2 cellular contexts compared by ENCODE assay signal in genomic region chr19:6714749-6715555, GRCh38.
A peak's percentile ranks its signal among the peaks of the same experiment; 100 is the strongest.
TF ChIP-seq lines count a peak whose summit lies in the region.

No MANE protein-coding gene starts in this region.

TF ChIP-seq in A549, 52 proteins besides CTCF, POLR2A, EP300 and RAD21:
- TF ChIP-seq NFE2L2 (conservative IDR thresholded peaks at IDR 0.05; ENCODE audit: low read length), result no peak
- 0 out of 2 replicates have a peak, but pooled peaks have one; percentile 49 for TF ChIP-seq KDM1A (IDR thresholded peaks at IDR 0.05; ENCODE audit: low read depth)
- TF ChIP-seq CEBPB (IDR thresholded peaks at IDR 0.05), result no peak
- TF ChIP-seq ZFP36 (IDR thresholded peaks at IDR 0.05; ENCODE audit: borderline replicate concordance, partially characterized antibody), result peak; percentile 49

TF ChIP-seq in HepG2, 621 proteins besides CTCF, POLR2A, EP300 and RAD21 (continues in another document):
- 0 out of 2 replicates have a peak, but pooled peaks have one; percentile 50 for TF ChIP-seq ZNF264 (CRISPR knock-in tag; IDR thresholded peaks at IDR 0.05)
- no peak for TF ChIP-seq MAF1 (CRISPR knock-in tag; IDR thresholded peaks at IDR 0.05; ENCODE audit: borderline replicate concordance)
- no peak for TF ChIP-seq FOXJ3 (CRISPR knock-in tag; IDR thresholded peaks at IDR 0.05; ENCODE audit: borderline replicate concordance)
- TF ChIP-seq ZNF770 (CRISPR knock-in tag; IDR thresholded peaks at IDR 0.05), result peak; percentile 74
- no peak for TF ChIP-seq ZNF256 (CRISPR knock-in tag; conservative IDR thresholded peaks at IDR 0.05)
- no peak for TF ChIP-seq ZNF251 (CRISPR knock-in tag; IDR thresholded peaks at IDR 0.05)
- TF ChIP-seq ZBTB33 (CRISPR knock-in tag; IDR thresholded peaks at IDR 0.05), result no peak
- TF ChIP-seq YEATS4 (CRISPR knock-in tag; IDR thresholded peaks at IDR 0.05; ENCODE audit: borderline replicate concordance), result no peak
- no peak for TF ChIP-seq ZNF777 (CRISPR knock-in tag; IDR thresholded peaks at IDR 0.05)
- no peak for TF ChIP-seq ZNF329 (CRISPR knock-in tag; IDR thresholded peaks at IDR 0.05; ENCODE audit: low read depth)
- TF ChIP-seq ZGPAT (CRISPR knock-in tag; IDR thresholded peaks at IDR 0.05), result peak; percentile 42; the same call in 1 of the 2 replicates
- TF ChIP-seq ZNF281 (CRISPR knock-in tag; IDR thresholded peaks at IDR 0.05; ENCODE audit: borderline replicate concordance), result no peak
- peak; percentile 24; the same call in 1 of the 2 replicates for TF ChIP-seq ZNF589 (CRISPR knock-in tag; conservative IDR thresholded peaks at IDR 0.05)
- no peak for TF ChIP-seq ZKSCAN8 (CRISPR knock-in tag; IDR thresholded peaks at IDR 0.05; ENCODE audit: borderline replicate concordance)
- no peak for TF ChIP-seq NFKB2 (CRISPR knock-in tag; IDR thresholded peaks at IDR 0.05; ENCODE audit: borderline replicate concordance)
- no peak for TF ChIP-seq CREM (IDR thresholded peaks at IDR 0.05)
- no peak for TF ChIP-seq CREM (CRISPR knock-in tag; IDR thresholded peaks at IDR 0.05)
- no peak for TF ChIP-seq ZNF317 (CRISPR knock-in tag; IDR thresholded peaks at IDR 0.05)
- TF ChIP-seq DNMT3B (CRISPR knock-in tag; conservative IDR thresholded peaks at IDR 0.05), result no peak
- no peak for TF ChIP-seq JDP2 (CRISPR knock-in tag; IDR thresholded peaks at IDR 0.05; ENCODE audit: borderline replicate concordance)
- no peak for TF ChIP-seq MIXL1 (CRISPR knock-in tag; IDR thresholded peaks at IDR 0.05)
- no peak for TF ChIP-seq THAP7 (CRISPR knock-in tag; IDR thresholded peaks at IDR 0.05)
- TF ChIP-seq ZNF562 (CRISPR knock-in tag; IDR thresholded peaks at IDR 0.05; ENCODE audit: borderline replicate concordance), result 0 out of 2 replicates have a peak, but pooled peaks have one; percentile 3
- TF ChIP-seq PAF1 (CRISPR knock-in tag; IDR thresholded peaks at IDR 0.05), result peak; percentile 32; the same call in 1 of the 2 replicates
- TF ChIP-seq POLR2AphosphoS5 (IDR thresholded peaks at IDR 0.05; ENCODE audit: low read depth, low read length), result peak; percentile 75
- peak; percentile 25; the same call in 1 of the 2 replicates for TF ChIP-seq ARNT2 (CRISPR knock-in tag; IDR thresholded peaks at IDR 0.05; ENCODE audit: low read depth)
- peak; percentile 26; the same call in 1 of the 2 replicates for TF ChIP-seq ZFP91 (CRISPR knock-in tag; IDR thresholded peaks at IDR 0.05; ENCODE audit: borderline replicate concordance)
- 0 out of 2 replicates have a peak, but pooled peaks have one; percentile 40 for TF ChIP-seq ATF7-NPFF (CRISPR knock-in tag; IDR thresholded peaks at IDR 0.05; ENCODE audit: low read depth)
- no peak for TF ChIP-seq MYC (CRISPR knock-in tag; IDR thresholded peaks at IDR 0.05; ENCODE audit: borderline replicate concordance)
- peak; percentile 40; the same call in 1 of the 2 replicates for TF ChIP-seq KDM4B (CRISPR knock-in tag; IDR thresholded peaks at IDR 0.05)
- TF ChIP-seq ZNF10 (CRISPR knock-in tag; IDR thresholded peaks at IDR 0.05; ENCODE audit: borderline replicate concordance, low read depth), result no peak
- TF ChIP-seq ZSCAN20 (CRISPR knock-in tag; IDR thresholded peaks at IDR 0.05; ENCODE audit: borderline replicate concordance), result no peak
- peak; percentile 61 for TF ChIP-seq RBFOX2 (IDR thresholded peaks at IDR 0.05; ENCODE audit: low read depth, low read length)
- TF ChIP-seq GATAD1 (CRISPR knock-in tag; IDR thresholded peaks at IDR 0.05), result no peak
- no peak for TF ChIP-seq ZNF282 (IDR thresholded peaks at IDR 0.05; ENCODE audit: partially characterized antibody)
- peak; percentile 5; the same call in 1 of the 2 replicates for TF ChIP-seq ZC3H4 (CRISPR knock-in tag; IDR thresholded peaks at IDR 0.05; ENCODE audit: borderline replicate concordance)
- TF ChIP-seq TBX3 (IDR thresholded peaks at IDR 0.05; ENCODE audit: borderline replicate concordance), result no peak
- TF ChIP-seq NR2C2 (CRISPR knock-in tag; IDR thresholded peaks at IDR 0.05; ENCODE audit: borderline replicate concordance), result no peak
- TF ChIP-seq ZNF652 (CRISPR knock-in tag; IDR thresholded peaks at IDR 0.05; ENCODE audit: borderline replicate concordance, low read depth), result no peak
- TF ChIP-seq HHEX (CRISPR knock-in tag; IDR thresholded peaks at IDR 0.05), result no peak
- no peak for TF ChIP-seq KDM5B (CRISPR knock-in tag; IDR thresholded peaks at IDR 0.05; ENCODE audit: borderline replicate concordance)
- no peak for TF ChIP-seq CCDC6 (CRISPR knock-in tag; IDR thresholded peaks at IDR 0.05)
- TF ChIP-seq ZNF501 (CRISPR knock-in tag; IDR thresholded peaks at IDR 0.05), result peak; percentile 65; the same call in 1 of the 2 replicates
- TF ChIP-seq USF2 (IDR thresholded peaks at IDR 0.05; ENCODE audit: low read depth, low read length), result no peak
- TF ChIP-seq USF2 (CRISPR knock-in tag; IDR thresholded peaks at IDR 0.05; ENCODE audit: borderline replicate concordance), result no peak
- TF ChIP-seq SATB2 (CRISPR knock-in tag; IDR thresholded peaks at IDR 0.05), result no peak
- TF ChIP-seq NFIC (IDR thresholded peaks at IDR 0.05; ENCODE audit: low read length), result 0 out of 2 replicates have a peak, but pooled peaks have one; percentile 34
- TF ChIP-seq ZNF275 (CRISPR knock-in tag; IDR thresholded peaks at IDR 0.05; ENCODE audit: borderline replicate concordance), result 0 out of 2 replicates have a peak, but pooled peaks have one; percentile 5
- 0 out of 2 replicates have a peak, but pooled peaks have one; percentile 4 for TF ChIP-seq ZNF746 (CRISPR knock-in tag; IDR thresholded peaks at IDR 0.05)
- TF ChIP-seq ZNF768 (CRISPR knock-in tag; IDR thresholded peaks at IDR 0.05), result peak; percentile 94
- no peak for TF ChIP-seq ZNF670 (CRISPR knock-in tag; IDR thresholded peaks at IDR 0.05; ENCODE audit: borderline replicate concordance)
- no peak for TF ChIP-seq ZFYVE20 (CRISPR knock-in tag; IDR thresholded peaks at IDR 0.05; ENCODE audit: borderline replicate concordance, low read depth)
- no peak for TF ChIP-seq ZBTB1 (CRISPR knock-in tag; IDR thresholded peaks at IDR 0.05; ENCODE audit: borderline replicate concordance)
- peak; percentile 70 for TF ChIP-seq POLR2G (IDR thresholded peaks at IDR 0.05; ENCODE audit: low read depth, low read length)
- no peak for TF ChIP-seq MTA1 (CRISPR knock-in tag; IDR thresholded peaks at IDR 0.05; ENCODE audit: borderline replicate concordance)
- no peak for TF ChIP-seq ONECUT2 (CRISPR knock-in tag; IDR thresholded peaks at IDR 0.05)
- no peak for TF ChIP-seq KLF12 (CRISPR knock-in tag; IDR thresholded peaks at IDR 0.05; ENCODE audit: borderline replicate concordance)
- TF ChIP-seq RBM22 (optimal IDR thresholded peaks at IDR 0.05; ENCODE audit: low read length), result peak; percentile 79
- TF ChIP-seq HDAC1 (CRISPR knock-in tag; IDR thresholded peaks at IDR 0.05), result no peak
- peak; percentile 85; the same call in 1 of the 2 replicates for TF ChIP-seq SSRP1 (CRISPR knock-in tag; IDR thresholded peaks at IDR 0.05)
